In the genomic region with DNA sequence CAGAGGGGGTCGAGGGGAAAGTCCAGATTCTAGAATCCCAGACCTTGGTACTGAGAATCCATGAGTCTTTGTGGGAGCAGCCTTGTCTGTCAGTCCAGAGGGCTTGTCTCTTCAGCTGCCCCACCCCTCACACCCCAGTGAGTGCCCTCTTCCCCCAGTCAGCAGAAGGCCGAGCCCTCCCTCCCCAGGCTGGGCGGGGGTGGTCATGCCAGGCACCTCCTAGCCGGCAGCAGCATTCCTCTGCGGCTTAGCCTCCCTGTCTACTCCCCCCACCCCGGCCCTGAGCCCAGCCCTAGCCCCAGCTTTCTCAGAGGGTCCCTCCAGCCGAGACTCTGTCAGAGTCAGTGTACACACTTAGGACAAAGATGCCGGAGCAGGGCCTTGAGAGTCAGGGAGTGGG, we compare ENCODE assay signal across 30 cellular contexts. TPM values are rescaled to one million over a fixed set of nuclear protein-coding genes. Genes with fewer than 3 reads are reported as not detected.
DNase-seq lines count a peak whose midpoint lies in the region.
"Had no signal": no experiment of that assay in that cellular context is flagged by ENCODE, and none has a peak within 500 bp of the region (broad histone marks: within the 10 kb centered on the region; RNA-seq: fewer than 3 reads in every experiment).

No MANE protein-coding gene starts in this region.

- in situ Hi-C loops in SK-MEL-5 (cut with HindIII; ENCODE audit: low pct_unique_long_range_greater_than_20kb, low sequenced_read_pairs) = no loop called here

- peak overlapping the region; percentile 99 for H3K27ac ChIP-seq in substantia nigra (ENCODE audit: low read depth, low read length, poor library complexity, severe bottlenecking)
- H3K27ac ChIP-seq: esophagus squamous epithelium, GM23248, left lung, right atrium auricular region, thoracic aorta, uterus had no signal

- peak; percentile 30 for DNase-seq in SK-MEL-5 (ENCODE audit: low read depth, low spot score)
- DNase-seq in ecto neural progenitor cell (ENCODE audit: low spot score) = peak; percentile 68
- DNase-seq in midbrain (lab: John Stamatoyannopoulos, UW) = peak; percentile 30
- DNase-seq in substantia nigra (lab: John Stamatoyannopoulos, UW) = peak in 20 of 49 donors; percentile 26 to 66 (median 42)
- DNase-seq in putamen (ENCODE audit: low spot score) = no peak
- DNase-seq in activated CD4-positive, alpha-beta T cell treated with anti-CD3 and anti-CD28 coated beads for 1 hour = no peak
- no peak for DNase-seq in NCI-H1694 (lab: John Stamatoyannopoulos, UW)
- DNase-seq: activated CD4-positive, alpha-beta T cell treated with anti-CD3 and anti-CD28 coated beads, Interleukin-2, amount 10 ng/mL, durations not matched to agents 7 days and 5 days; activated CD8-positive, alpha-beta memory T cell treated with anti-CD3 and anti-CD28 coated beads, Interleukin-2, amount 10 ng/mL, durations not matched to agents 7 days and 5 days; activated naive CD4-positive, alpha-beta T cell treated with anti-CD3 and anti-CD28 coated beads for 36 hours; activated T-cell treated with anti-CD3 and anti-CD28 coated beads, Interleukin-2, amount 50 U/mL, for 48 hours; amniotic stem cell; CD4-positive, alpha-beta T cell; cortex of kidney; esophagus squamous epithelium; GM23248; left lung; naive thymus-derived CD8-positive, alpha-beta T cell; NCI-H1092; NCI-H187; NCI-H2171 treated with DMSO at 0.1 percent for 48 hours; NCI-H510A treated with DMSO at 0.1 percent for 48 hours; PC-3; stimulated activated CD4-positive, alpha-beta T cell treated with anti-CD3 and anti-CD28 coated beads, Interleukin-12 subunit alpha, Interleukin-12 subunit beta, amount 100 ng/mL, for 4 hours; stimulated activated CD4-positive, alpha-beta T cell treated with anti-CD3 and anti-CD28 coated beads, Interleukin-4, amount 100 ng/mL, for 24 hours; uterus had no signal

RNA-seq across cellular contexts. Expression of gene SOX10, which starts 4.6 kb away (rescaled TPM):
- total RNA-seq in SK-MEL-5 (2014; rRNA removed; shearing (Covaris generic)) = 188 and 199 TPM in 2 replicates
- polyA plus RNA-seq in SK-MEL-5 (2015; cell fraction: cytosol; rRNA removed) = 609 and 745 TPM in 2 replicates
- polyA plus RNA-seq in SK-MEL-5 (2015; cell fraction: nucleus; rRNA removed) = 250 and 317 TPM in 2 replicates
- total RNA-seq: activated CD4-positive, alpha-beta T cell treated with anti-CD3 and anti-CD28 coated beads, Interleukin-2, amount 10 ng/mL, durations not matched to agents 7 days and 5 days; activated CD8-positive, alpha-beta memory T cell treated with anti-CD3 and anti-CD28 coated beads, Interleukin-2, amount 10 ng/mL, durations not matched to agents 7 days and 5 days; activated naive CD4-positive, alpha-beta T cell treated with anti-CD3 and anti-CD28 coated beads for 36 hours; CD4-positive, alpha-beta T cell; GM23248; left lung; naive thymus-derived CD8-positive, alpha-beta T cell; osteocyte had no signal
- polyA plus RNA-seq: GM23248; IgD-negative memory B cell; naive thymus-derived CD8-positive, alpha-beta T cell had no signal

RNA-seq across cellular contexts. Expression of gene POLR2F, which starts 26.3 kb away (rescaled TPM):
- total RNA-seq in SK-MEL-5 (2014; rRNA removed; shearing (Covaris generic)) = 260 and 264 TPM in 2 replicates
- 229 and 382 TPM in 2 replicates for polyA plus RNA-seq in SK-MEL-5 (2015; cell fraction: cytosol; rRNA removed)
- 43.2 and 78.3 TPM in 2 replicates for polyA plus RNA-seq in SK-MEL-5 (2015; cell fraction: nucleus; rRNA removed)

RNA-seq across cellular contexts. Expression of gene C22orf23, which starts 26.4 kb away (rescaled TPM):
- 0.55 and 0.80 TPM in 2 replicates for total RNA-seq in SK-MEL-5 (2014; rRNA removed; shearing (Covaris generic))
- polyA plus RNA-seq in SK-MEL-5 (2015; cell fraction: cytosol; rRNA removed) = 0.68 and 1.1 TPM in 2 replicates
- 0.33 and 4.2 TPM in 2 replicates for polyA plus RNA-seq in SK-MEL-5 (2015; cell fraction: nucleus; rRNA removed)
- total RNA-seq: activated naive CD4-positive, alpha-beta T cell treated with anti-CD3 and anti-CD28 coated beads for 36 hours; CD4-positive, alpha-beta T cell; naive thymus-derived CD8-positive, alpha-beta T cell; osteocyte; thoracic aorta had no signal
- polyA plus RNA-seq: IgD-negative memory B cell; naive thymus-derived CD8-positive, alpha-beta T cell had no signal

Comparison
In these comparisons a context has a peak if more than half of its experiments do, and no peak if none do; other contexts are left out.
1. DNase-seq: peak in SK-MEL-5 (single experiment), ecto neural progenitor cell (single experiment) and midbrain (single experiment); none in putamen (single experiment), activated CD4-positive, alpha-beta T cell treated with anti-CD3 and anti-CD28 coated beads for 1 hour (single experiment) and NCI-H1694 (single experiment).